15 cellular contexts compared by ENCODE assay signal in genomic region chr14:24639270-24639669, GRCh38. TPM values are rescaled to one million over a fixed set of nuclear protein-coding genes. Genes with fewer than 3 reads are reported as not detected.
DNase-seq lines count a peak whose midpoint lies in the region; ATAC-seq lines count a peak whose summit lies in the region.
"Had no signal": no experiment of that assay in that cellular context is flagged by ENCODE, and none has a peak within 500 bp of the region (broad histone marks: within the 10 kb centered on the region; RNA-seq: fewer than 3 reads in every experiment).

No MANE protein-coding gene starts in this region.

- intact Hi-C loops in activated CD4-positive, alpha-beta T cell treated with anti-CD3 and anti-CD28 coated beads for 36 hours (cut with DNase I, micrococcal nuclease), result no loop called here

- H3K4me3 Mint-ChIP-seq in activated CD4-positive, alpha-beta T cell treated with anti-CD3 and anti-CD28 coated beads for 36 hours, result no peak overlapping the region
- H3K4me3 Mint-ChIP-seq in activated CD4-positive, alpha-beta T cell treated with anti-CD3 and anti-CD28 coated beads, Interleukin-2, amount 10 ng/mL, durations not matched to agents 7 days and 5 days, result no peak overlapping the region
- H3K4me3 Mint-ChIP-seq in activated T-cell treated with anti-CD3 and anti-CD28 coated beads, Interleukin-2, amount 50 U/mL, for 72 hours, result peak overlapping the region; percentile 48 to 84
- H3K4me3 Mint-ChIP-seq in stimulated activated naive CD8-positive, alpha-beta T cell treated with anti-CD3 and anti-CD28 coated beads, Interleukin-15, Interleukin-2, amounts not matched to agents 100 ng/mL and 50 ng/mL, for 24 hours, result peak overlapping the region; percentile 14
- H3K4me3 Mint-ChIP-seq: CD4-positive, alpha-beta T cell; GM23338 had no signal

- H3K4me1 Mint-ChIP-seq in activated CD4-positive, alpha-beta T cell treated with anti-CD3 and anti-CD28 coated beads for 36 hours, result peaks cover 28% of the 10 kb centered on the region
- peaks cover 16% of the 10 kb centered on the region for H3K4me1 Mint-ChIP-seq in activated CD4-positive, alpha-beta T cell treated with anti-CD3 and anti-CD28 coated beads, Interleukin-2, amount 10 ng/mL, durations not matched to agents 7 days and 5 days
- peaks cover 66% of the 10 kb centered on the region for H3K4me1 Mint-ChIP-seq in activated T-cell treated with anti-CD3 and anti-CD28 coated beads, Interleukin-2, amount 50 U/mL, for 72 hours (ENCODE audit: low read depth)
- H3K4me1 Mint-ChIP-seq in stimulated activated naive CD8-positive, alpha-beta T cell treated with anti-CD3 and anti-CD28 coated beads, Interleukin-15, Interleukin-2, amounts not matched to agents 100 ng/mL and 50 ng/mL, for 24 hours (ENCODE audit: low read depth), result peaks cover 63% of the 10 kb centered on the region
- H3K4me1 Mint-ChIP-seq: GM23338 had no signal

- H3K36me3 Mint-ChIP-seq in activated CD4-positive, alpha-beta T cell treated with anti-CD3 and anti-CD28 coated beads for 36 hours (ENCODE audit: low read depth), result peaks cover 2% of the 10 kb centered on the region
- H3K36me3 Mint-ChIP-seq in activated CD4-positive, alpha-beta T cell treated with anti-CD3 and anti-CD28 coated beads, Interleukin-2, amount 10 ng/mL, durations not matched to agents 7 days and 5 days (ENCODE audit: low read depth), result peaks cover 1% of the 10 kb centered on the region
- H3K36me3 Mint-ChIP-seq in activated T-cell treated with anti-CD3 and anti-CD28 coated beads, Interleukin-2, amount 50 U/mL, for 72 hours (ENCODE audit: insufficient read depth in 2 of 2), result peaks cover 0 to 6% of the 10 kb centered on the region in 2 donors
- peaks cover 8% of the 10 kb centered on the region for H3K36me3 Mint-ChIP-seq in stimulated activated naive CD8-positive, alpha-beta T cell treated with anti-CD3 and anti-CD28 coated beads, Interleukin-15, Interleukin-2, amounts not matched to agents 100 ng/mL and 50 ng/mL, for 24 hours (ENCODE audit: low read depth)

- peaks cover 2% of the 10 kb centered on the region for H3K27me3 Mint-ChIP-seq in activated CD4-positive, alpha-beta T cell treated with anti-CD3 and anti-CD28 coated beads for 36 hours
- peaks cover 7% of the 10 kb centered on the region for H3K27me3 Mint-ChIP-seq in activated CD4-positive, alpha-beta T cell treated with anti-CD3 and anti-CD28 coated beads, Interleukin-2, amount 10 ng/mL, durations not matched to agents 7 days and 5 days
- H3K27me3 Mint-ChIP-seq in activated T-cell treated with anti-CD3 and anti-CD28 coated beads, Interleukin-2, amount 50 U/mL, for 72 hours (ENCODE audit: low read depth), result no peaks in the 10 kb centered on the region
- no peaks in the 10 kb centered on the region for H3K27me3 Mint-ChIP-seq in stimulated activated naive CD8-positive, alpha-beta T cell treated with anti-CD3 and anti-CD28 coated beads, Interleukin-15, Interleukin-2, amounts not matched to agents 100 ng/mL and 50 ng/mL, for 24 hours
- H3K27me3 Mint-ChIP-seq: CD4-positive, alpha-beta T cell had no signal

- peak overlapping the region; percentile 51 for H3K27ac Mint-ChIP-seq in activated CD4-positive, alpha-beta T cell treated with anti-CD3 and anti-CD28 coated beads for 36 hours
- H3K27ac Mint-ChIP-seq in activated CD4-positive, alpha-beta T cell treated with anti-CD3 and anti-CD28 coated beads, Interleukin-2, amount 10 ng/mL, durations not matched to agents 7 days and 5 days, result no peak overlapping the region
- H3K27ac Mint-ChIP-seq in activated T-cell treated with anti-CD3 and anti-CD28 coated beads, Interleukin-2, amount 50 U/mL, for 72 hours, result peak overlapping the region; percentile 93
- H3K27ac Mint-ChIP-seq in stimulated activated naive CD8-positive, alpha-beta T cell treated with anti-CD3 and anti-CD28 coated beads, Interleukin-15, Interleukin-2, amounts not matched to agents 100 ng/mL and 50 ng/mL, for 24 hours, result peak overlapping the region; percentile 84
- H3K27ac Mint-ChIP-seq: CD4-positive, alpha-beta T cell; GM23338 had no signal

- DNase-seq in activated CD4-positive, alpha-beta T cell treated with anti-CD3 and anti-CD28 coated beads for 36 hours, result no peak
- no peak for DNase-seq in activated CD4-positive, alpha-beta T cell treated with anti-CD3 and anti-CD28 coated beads, Interleukin-2, amount 10 ng/mL, durations not matched to agents 7 days and 5 days
- DNase-seq in activated T-cell treated with anti-CD3 and anti-CD28 coated beads, Interleukin-2, amount 50 U/mL, for 72 hours, result no peak
- DNase-seq in activated T-cell treated with anti-CD3 and anti-CD28 coated beads, Interleukin-2, amount 50 U/mL, for 1 hour, result no peak
- no peak for DNase-seq in stimulated activated naive CD8-positive, alpha-beta T cell treated with anti-CD3 and anti-CD28 coated beads, Interleukin-15, Interleukin-2, amounts not matched to agents 100 U/mL and 50 U/mL, for 24 hours
- DNase-seq in putamen (ENCODE audit: low spot score) (no peak), middle frontal gyrus (ENCODE audit: extremely low spot score, low spot score) (no peak)
- DNase-seq: AML-193; Caco-2; CD4-positive, alpha-beta T cell; HCEC 1CT had no signal

- H3K9me3 Mint-ChIP-seq in activated CD4-positive, alpha-beta T cell treated with anti-CD3 and anti-CD28 coated beads for 36 hours (ENCODE audit: low read depth), result no peaks in the 10 kb centered on the region
- peaks cover 2% of the 10 kb centered on the region for H3K9me3 Mint-ChIP-seq in activated CD4-positive, alpha-beta T cell treated with anti-CD3 and anti-CD28 coated beads, Interleukin-2, amount 10 ng/mL, durations not matched to agents 7 days and 5 days
- peaks cover 0 to 2% of the 10 kb centered on the region in 2 donors for H3K9me3 Mint-ChIP-seq in activated T-cell treated with anti-CD3 and anti-CD28 coated beads, Interleukin-2, amount 50 U/mL, for 72 hours
- peaks cover 3% of the 10 kb centered on the region for H3K9me3 Mint-ChIP-seq in stimulated activated naive CD8-positive, alpha-beta T cell treated with anti-CD3 and anti-CD28 coated beads, Interleukin-15, Interleukin-2, amounts not matched to agents 100 ng/mL and 50 ng/mL, for 24 hours
- H3K9me3 Mint-ChIP-seq: CD4-positive, alpha-beta T cell; GM23338 had no signal

- no peak for ATAC-seq in activated CD4-positive, alpha-beta T cell treated with anti-CD3 and anti-CD28 coated beads for 36 hours
- peak in 1 of 2 donors; percentile 14 for ATAC-seq in activated T-cell treated with anti-CD3 and anti-CD28 coated beads, Interleukin-2, amount 50 U/mL, for 72 hours (replicated peaks in 1 of 2)
- ATAC-seq in stimulated activated naive CD8-positive, alpha-beta T cell treated with anti-CD3 and anti-CD28 coated beads, Interleukin-15, Interleukin-2, amounts not matched to agents 100 U/mL and 50 U/mL, for 24 hours, result no peak
- ATAC-seq: A549, GM23338 had no signal

- POLR2A ChIA-PET in activated CD4-positive, alpha-beta T cell treated with anti-CD3 and anti-CD28 coated beads for 36 hours (lab: Charles Lee), result no interaction called here
- POLR2A ChIA-PET in activated CD4-positive, alpha-beta T cell treated with anti-CD3 and anti-CD28 coated beads, Interleukin-2, amount 10 ng/mL, durations not matched to agents 7 days and 5 days (lab: Charles Lee), result no interaction called here

- CTCF ChIA-PET in activated CD4-positive, alpha-beta T cell treated with anti-CD3 and anti-CD28 coated beads for 36 hours (lab: Charles Lee), result no interaction called here
- CTCF ChIA-PET in activated CD4-positive, alpha-beta T cell treated with anti-CD3 and anti-CD28 coated beads, Interleukin-2, amount 10 ng/mL, durations not matched to agents 7 days and 5 days (lab: Charles Lee), result no interaction called here

RNA-seq across cellular contexts. Expression of gene GZMB, which starts 5.3 kb away (rescaled TPM):
- total RNA-seq in activated CD4-positive, alpha-beta T cell treated with anti-CD3 and anti-CD28 coated beads for 36 hours, result 1,000 to 10,000 TPM; 2,147 to 3,062 TPM
- total RNA-seq in activated CD4-positive, alpha-beta T cell treated with anti-CD3 and anti-CD28 coated beads, Interleukin-2, amount 10 ng/mL, durations not matched to agents 7 days and 5 days, result 100 to 1,000 TPM in 1 of 2 experiments, 10 to 100 TPM in 1; 77.5 to 105 TPM
- total RNA-seq in activated T-cell treated with anti-CD3 and anti-CD28 coated beads, Interleukin-2, amount 50 U/mL, for 72 hours, result 1,000 to 10,000 TPM; 2,205 to 2,852 TPM
- total RNA-seq: Caco-2, GM23338, HT1080 had no signal

RNA-seq across cellular contexts. Expression of gene GZMH, which starts 29.8 kb away (rescaled TPM):
- 10 to 100 TPM; 36.1 to 45.0 TPM for total RNA-seq in activated CD4-positive, alpha-beta T cell treated with anti-CD3 and anti-CD28 coated beads for 36 hours
- 1 to 10 TPM; 1.9 to 2.8 TPM for total RNA-seq in activated CD4-positive, alpha-beta T cell treated with anti-CD3 and anti-CD28 coated beads, Interleukin-2, amount 10 ng/mL, durations not matched to agents 7 days and 5 days
- total RNA-seq in activated T-cell treated with anti-CD3 and anti-CD28 coated beads, Interleukin-2, amount 50 U/mL, for 72 hours, result 10 to 100 TPM; 32.3 to 74.2 TPM
- total RNA-seq: Caco-2, GM23338, HT1080 had no signal

Comparison
In these comparisons a context has a peak if more than half of its experiments do, and no peak if none do; other contexts are left out.
1. RNA of gene GZMB, which starts 5.3 kb away (total RNA-seq): 2,147 to 3,062 TPM in activated CD4-positive, alpha-beta T cell treated with anti-CD3 and anti-CD28 coated beads for 36 hours and 2,205 to 2,852 TPM in activated T-cell treated with anti-CD3 and anti-CD28 coated beads, Interleukin-2, amount 50 U/mL, for 72 hours; 77.5 to 105 TPM in activated CD4-positive, alpha-beta T cell treated with anti-CD3 and anti-CD28 coated beads, Interleukin-2, amount 10 ng/mL, durations not matched to agents 7 days and 5 days; every median in the first group is over 10 times any median in the second.
2. RNA of gene GZMH, which starts 29.8 kb away (total RNA-seq): 32.3 to 74.2 TPM in activated T-cell treated with anti-CD3 and anti-CD28 coated beads, Interleukin-2, amount 50 U/mL, for 72 hours and 36.1 to 45.0 TPM in activated CD4-positive, alpha-beta T cell treated with anti-CD3 and anti-CD28 coated beads for 36 hours; 1.9 to 2.8 TPM in activated CD4-positive, alpha-beta T cell treated with anti-CD3 and anti-CD28 coated beads, Interleukin-2, amount 10 ng/mL, durations not matched to agents 7 days and 5 days; every median in the first group is over 4 times any median in the second.
3. H3K4me3 Mint-ChIP-seq: peak in activated T-cell treated with anti-CD3 and anti-CD28 coated beads, Interleukin-2, amount 50 U/mL, for 72 hours (2 of 2) and stimulated activated naive CD8-positive, alpha-beta T cell treated with anti-CD3 and anti-CD28 coated beads, Interleukin-15, Interleukin-2, amounts not matched to agents 100 ng/mL and 50 ng/mL, for 24 hours (single experiment); none in activated CD4-positive, alpha-beta T cell treated with anti-CD3 and anti-CD28 coated beads for 36 hours (single experiment) and activated CD4-positive, alpha-beta T cell treated with anti-CD3 and anti-CD28 coated beads, Interleukin-2, amount 10 ng/mL, durations not matched to agents 7 days and 5 days (single experiment).